2 cellular contexts compared by ENCODE assay signal in the genomic region with DNA sequence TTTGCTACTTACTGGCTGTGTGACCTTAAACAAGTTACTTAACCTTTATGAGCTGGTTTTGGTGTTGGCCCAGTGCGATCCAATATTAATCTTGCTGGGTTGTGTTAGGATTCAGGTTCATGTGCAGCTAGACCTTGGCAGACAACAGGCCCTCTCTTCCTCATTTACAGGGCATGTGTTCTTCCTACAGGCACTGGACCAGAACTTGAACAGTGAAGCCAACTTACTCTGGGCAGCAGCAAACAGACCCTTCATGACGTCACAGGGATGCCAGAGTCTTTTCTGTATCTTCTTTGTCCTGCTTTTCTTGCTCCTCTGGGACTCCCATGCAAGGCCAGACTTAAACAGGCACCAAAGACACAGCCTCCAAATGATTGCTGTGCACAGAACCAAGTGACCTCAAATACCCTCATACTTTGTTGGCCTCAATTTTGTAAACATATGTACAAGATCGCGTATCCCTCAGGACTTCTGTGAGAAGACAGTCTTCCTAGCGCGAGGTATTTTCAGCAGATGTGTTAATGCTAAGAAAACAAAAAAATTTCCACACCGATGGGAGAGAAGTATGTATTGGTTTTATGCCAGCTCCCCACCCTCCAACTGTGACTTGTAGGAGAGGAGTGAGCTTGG.
TF ChIP-seq lines count a peak whose summit lies in the region.

No MANE protein-coding gene starts in this region.

TF ChIP-seq in H1, 55 proteins besides CTCF, POLR2A, EP300 and RAD21 (continues in another document):
- TF ChIP-seq SP1 (IDR thresholded peaks at IDR 0.05; ENCODE audit: low read depth, low read length) (no peak), SIN3A (conservative IDR thresholded peaks at IDR 0.05 in 1 of 2, IDR thresholded peaks at IDR 0.05 in 1 of 2; ENCODE audit: low read depth in 1 of 2, low read length in 2 of 2) (no peak), SAP30 (IDR thresholded peaks at IDR 0.05; ENCODE audit: insufficient read depth, insufficient replicate concordance, low read length) (no peak), POU5F1 (IDR thresholded peaks at IDR 0.05; ENCODE audit: low read depth, low read length) (no peak), TEAD4 (IDR thresholded peaks at IDR 0.05; ENCODE audit: low read depth, low read length) (no peak), RFX5 (IDR thresholded peaks at IDR 0.05; ENCODE audit: borderline replicate concordance, low read depth, low read length) (no peak), KDM5A (IDR thresholded peaks at IDR 0.05; ENCODE audit: low read length) (no peak), TCF12 (IDR thresholded peaks at IDR 0.05; ENCODE audit: low read depth, low read length) (no peak), MAFK (IDR thresholded peaks at IDR 0.05; ENCODE audit: low read depth, low read length) (no peak), CREB1 (IDR thresholded peaks at IDR 0.05) (no peak), CBX8 (IDR thresholded peaks at IDR 0.05; ENCODE audit: borderline replicate concordance, low read depth, low read length) (no peak), CEBPB (IDR thresholded peaks at IDR 0.05; ENCODE audit: low read depth, low read length) (no peak)
- TF ChIP-seq, protein P1, sequence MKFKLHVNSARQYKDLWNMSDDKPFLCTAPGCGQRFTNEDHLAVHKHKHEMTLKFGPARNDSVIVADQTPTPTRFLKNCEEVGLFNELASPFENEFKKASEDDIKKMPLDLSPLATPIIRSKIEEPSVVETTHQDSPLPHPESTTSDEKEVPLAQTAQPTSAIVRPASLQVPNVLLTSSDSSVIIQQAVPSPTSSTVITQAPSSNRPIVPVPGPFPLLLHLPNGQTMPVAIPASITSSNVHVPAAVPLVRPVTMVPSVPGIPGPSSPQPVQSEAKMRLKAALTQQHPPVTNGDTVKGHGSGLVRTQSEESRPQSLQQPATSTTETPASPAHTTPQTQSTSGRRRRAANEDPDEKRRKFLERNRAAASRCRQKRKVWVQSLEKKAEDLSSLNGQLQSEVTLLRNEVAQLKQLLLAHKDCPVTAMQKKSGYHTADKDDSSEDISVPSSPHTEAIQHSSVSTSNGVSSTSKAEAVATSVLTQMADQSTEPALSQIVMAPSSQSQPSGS (IDR thresholded peaks at IDR 0.05; ENCODE audit: low read length): no peak
- TF ChIP-seq, protein P2, sequence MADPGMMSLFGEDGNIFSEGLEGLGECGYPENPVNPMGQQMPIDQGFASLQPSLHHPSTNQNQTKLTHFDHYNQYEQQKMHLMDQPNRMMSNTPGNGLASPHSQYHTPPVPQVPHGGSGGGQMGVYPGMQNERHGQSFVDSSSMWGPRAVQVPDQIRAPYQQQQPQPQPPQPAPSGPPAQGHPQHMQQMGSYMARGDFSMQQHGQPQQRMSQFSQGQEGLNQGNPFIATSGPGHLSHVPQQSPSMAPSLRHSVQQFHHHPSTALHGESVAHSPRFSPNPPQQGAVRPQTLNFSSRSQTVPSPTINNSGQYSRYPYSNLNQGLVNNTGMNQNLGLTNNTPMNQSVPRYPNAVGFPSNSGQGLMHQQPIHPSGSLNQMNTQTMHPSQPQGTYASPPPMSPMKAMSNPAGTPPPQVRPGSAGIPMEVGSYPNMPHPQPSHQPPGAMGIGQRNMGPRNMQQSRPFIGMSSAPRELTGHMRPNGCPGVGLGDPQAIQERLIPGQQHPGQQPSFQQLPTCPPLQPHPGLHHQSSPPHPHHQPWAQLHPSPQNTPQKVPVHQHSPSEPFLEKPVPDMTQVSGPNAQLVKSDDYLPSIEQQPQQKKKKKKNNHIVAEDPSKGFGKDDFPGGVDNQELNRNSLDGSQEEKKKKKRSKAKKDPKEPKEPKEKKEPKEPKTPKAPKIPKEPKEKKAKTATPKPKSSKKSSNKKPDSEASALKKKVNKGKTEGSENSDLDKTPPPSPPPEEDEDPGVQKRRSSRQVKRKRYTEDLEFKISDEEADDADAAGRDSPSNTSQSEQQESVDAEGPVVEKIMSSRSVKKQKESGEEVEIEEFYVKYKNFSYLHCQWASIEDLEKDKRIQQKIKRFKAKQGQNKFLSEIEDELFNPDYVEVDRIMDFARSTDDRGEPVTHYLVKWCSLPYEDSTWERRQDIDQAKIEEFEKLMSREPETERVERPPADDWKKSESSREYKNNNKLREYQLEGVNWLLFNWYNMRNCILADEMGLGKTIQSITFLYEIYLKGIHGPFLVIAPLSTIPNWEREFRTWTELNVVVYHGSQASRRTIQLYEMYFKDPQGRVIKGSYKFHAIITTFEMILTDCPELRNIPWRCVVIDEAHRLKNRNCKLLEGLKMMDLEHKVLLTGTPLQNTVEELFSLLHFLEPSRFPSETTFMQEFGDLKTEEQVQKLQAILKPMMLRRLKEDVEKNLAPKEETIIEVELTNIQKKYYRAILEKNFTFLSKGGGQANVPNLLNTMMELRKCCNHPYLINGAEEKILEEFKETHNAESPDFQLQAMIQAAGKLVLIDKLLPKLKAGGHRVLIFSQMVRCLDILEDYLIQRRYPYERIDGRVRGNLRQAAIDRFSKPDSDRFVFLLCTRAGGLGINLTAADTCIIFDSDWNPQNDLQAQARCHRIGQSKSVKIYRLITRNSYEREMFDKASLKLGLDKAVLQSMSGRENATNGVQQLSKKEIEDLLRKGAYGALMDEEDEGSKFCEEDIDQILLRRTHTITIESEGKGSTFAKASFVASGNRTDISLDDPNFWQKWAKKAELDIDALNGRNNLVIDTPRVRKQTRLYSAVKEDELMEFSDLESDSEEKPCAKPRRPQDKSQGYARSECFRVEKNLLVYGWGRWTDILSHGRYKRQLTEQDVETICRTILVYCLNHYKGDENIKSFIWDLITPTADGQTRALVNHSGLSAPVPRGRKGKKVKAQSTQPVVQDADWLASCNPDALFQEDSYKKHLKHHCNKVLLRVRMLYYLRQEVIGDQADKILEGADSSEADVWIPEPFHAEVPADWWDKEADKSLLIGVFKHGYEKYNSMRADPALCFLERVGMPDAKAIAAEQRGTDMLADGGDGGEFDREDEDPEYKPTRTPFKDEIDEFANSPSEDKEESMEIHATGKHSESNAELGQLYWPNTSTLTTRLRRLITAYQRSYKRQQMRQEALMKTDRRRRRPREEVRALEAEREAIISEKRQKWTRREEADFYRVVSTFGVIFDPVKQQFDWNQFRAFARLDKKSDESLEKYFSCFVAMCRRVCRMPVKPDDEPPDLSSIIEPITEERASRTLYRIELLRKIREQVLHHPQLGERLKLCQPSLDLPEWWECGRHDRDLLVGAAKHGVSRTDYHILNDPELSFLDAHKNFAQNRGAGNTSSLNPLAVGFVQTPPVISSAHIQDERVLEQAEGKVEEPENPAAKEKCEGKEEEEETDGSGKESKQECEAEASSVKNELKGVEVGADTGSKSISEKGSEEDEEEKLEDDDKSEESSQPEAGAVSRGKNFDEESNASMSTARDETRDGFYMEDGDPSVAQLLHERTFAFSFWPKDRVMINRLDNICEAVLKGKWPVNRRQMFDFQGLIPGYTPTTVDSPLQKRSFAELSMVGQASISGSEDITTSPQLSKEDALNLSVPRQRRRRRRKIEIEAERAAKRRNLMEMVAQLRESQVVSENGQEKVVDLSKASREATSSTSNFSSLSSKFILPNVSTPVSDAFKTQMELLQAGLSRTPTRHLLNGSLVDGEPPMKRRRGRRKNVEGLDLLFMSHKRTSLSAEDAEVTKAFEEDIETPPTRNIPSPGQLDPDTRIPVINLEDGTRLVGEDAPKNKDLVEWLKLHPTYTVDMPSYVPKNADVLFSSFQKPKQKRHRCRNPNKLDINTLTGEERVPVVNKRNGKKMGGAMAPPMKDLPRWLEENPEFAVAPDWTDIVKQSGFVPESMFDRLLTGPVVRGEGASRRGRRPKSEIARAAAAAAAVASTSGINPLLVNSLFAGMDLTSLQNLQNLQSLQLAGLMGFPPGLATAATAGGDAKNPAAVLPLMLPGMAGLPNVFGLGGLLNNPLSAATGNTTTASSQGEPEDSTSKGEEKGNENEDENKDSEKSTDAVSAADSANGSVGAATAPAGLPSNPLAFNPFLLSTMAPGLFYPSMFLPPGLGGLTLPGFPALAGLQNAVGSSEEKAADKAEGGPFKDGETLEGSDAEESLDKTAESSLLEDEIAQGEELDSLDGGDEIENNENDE (IDR thresholded peaks at IDR 0.05; ENCODE audit: insufficient replicate concordance, low read length): no peak

TF ChIP-seq in WTC11, 78 proteins besides CTCF, POLR2A, EP300 and RAD21:
- TF ChIP-seq, protein P3, sequence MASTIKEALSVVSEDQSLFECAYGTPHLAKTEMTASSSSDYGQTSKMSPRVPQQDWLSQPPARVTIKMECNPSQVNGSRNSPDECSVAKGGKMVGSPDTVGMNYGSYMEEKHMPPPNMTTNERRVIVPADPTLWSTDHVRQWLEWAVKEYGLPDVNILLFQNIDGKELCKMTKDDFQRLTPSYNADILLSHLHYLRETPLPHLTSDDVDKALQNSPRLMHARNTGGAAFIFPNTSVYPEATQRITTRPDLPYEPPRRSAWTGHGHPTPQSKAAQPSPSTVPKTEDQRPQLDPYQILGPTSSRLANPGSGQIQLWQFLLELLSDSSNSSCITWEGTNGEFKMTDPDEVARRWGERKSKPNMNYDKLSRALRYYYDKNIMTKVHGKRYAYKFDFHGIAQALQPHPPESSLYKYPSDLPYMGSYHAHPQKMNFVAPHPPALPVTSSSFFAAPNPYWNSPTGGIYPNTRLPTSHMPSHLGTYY (CRISPR knock-in tag; IDR thresholded peaks at IDR 0.05): no peak
